11 cellular contexts compared by ENCODE assay signal in genomic region chr5:134079748-134080581, GRCh38. TPM values are rescaled to one million over a fixed set of nuclear protein-coding genes. Genes with fewer than 3 reads are reported as not detected.
DNase-seq lines count a peak whose midpoint lies in the region; ATAC-seq and TF ChIP-seq lines count a peak whose summit lies in the region.
"Had no signal": no experiment of that assay in that cellular context is flagged by ENCODE, and none has a peak within 500 bp of the region (broad histone marks: within the 10 kb centered on the region; RNA-seq: fewer than 3 reads in every experiment).

No MANE protein-coding gene starts in this region.

- ATAC-seq in foreskin keratinocyte = no peak
- ATAC-seq: WTC11 had no signal

- no peak for TF ChIP-seq CTCF in foreskin keratinocyte (conservative IDR thresholded peaks at IDR 0.05)

- H3K4me3 Mint-ChIP-seq in activated CD4-positive, alpha-beta T cell treated with anti-CD3 and anti-CD28 coated beads, Interleukin-2, amount 10 ng/mL, durations not matched to agents 7 days and 5 days = no peak overlapping the region
- H3K4me3 Mint-ChIP-seq in stimulated activated naive CD8-positive, alpha-beta T cell treated with anti-CD3 and anti-CD28 coated beads, Interleukin-15, Interleukin-2, amounts not matched to agents 100 ng/mL and 50 ng/mL, for 24 hours = peak overlapping the region; percentile 33
- H3K4me3 Mint-ChIP-seq: WTC11 had no signal

- no peaks in the 10 kb centered on the region for H3K27me3 ChIP-seq in foreskin keratinocyte

- H3K36me3 Mint-ChIP-seq in activated CD4-positive, alpha-beta T cell treated with anti-CD3 and anti-CD28 coated beads, Interleukin-2, amount 10 ng/mL, durations not matched to agents 7 days and 5 days (ENCODE audit: low read depth) = peaks cover 2% of the 10 kb centered on the region
- H3K36me3 Mint-ChIP-seq in stimulated activated naive CD8-positive, alpha-beta T cell treated with anti-CD3 and anti-CD28 coated beads, Interleukin-15, Interleukin-2, amounts not matched to agents 100 ng/mL and 50 ng/mL, for 24 hours (ENCODE audit: low read depth) = no peaks in the 10 kb centered on the region
- H3K36me3 Mint-ChIP-seq: WTC11 had no signal

- H3K27me3 Mint-ChIP-seq in activated CD4-positive, alpha-beta T cell treated with anti-CD3 and anti-CD28 coated beads, Interleukin-2, amount 10 ng/mL, durations not matched to agents 7 days and 5 days = no peaks in the 10 kb centered on the region
- H3K27me3 Mint-ChIP-seq in stimulated activated naive CD8-positive, alpha-beta T cell treated with anti-CD3 and anti-CD28 coated beads, Interleukin-15, Interleukin-2, amounts not matched to agents 100 ng/mL and 50 ng/mL, for 24 hours = no peaks in the 10 kb centered on the region

- DNase-seq in activated CD4-positive, alpha-beta T cell treated with anti-CD3 and anti-CD28 coated beads, Interleukin-2, amount 10 ng/mL, durations not matched to agents 7 days and 5 days = peak; percentile 66
- DNase-seq in activated effector memory CD4-positive, alpha-beta T cell treated with Interleukin-2 at 50 U/mL for 16 hours = peak; percentile 59
- peak; percentile 61 for DNase-seq in stimulated activated CD4-positive, alpha-beta T cell treated with anti-CD3 and anti-CD28 coated beads, Interleukin-12 subunit alpha, Interleukin-12 subunit beta, amount 100 ng/mL, for 4 hours
- DNase-seq in NCI-H2227 treated with DMSO at 0.1 percent for 48 hours (lab: John Stamatoyannopoulos, UW) (no peak), G401 (ENCODE audit: low spot score) (no peak), foreskin keratinocyte (no peak)
- DNase-seq: DMS79, glutamatergic neuron, mammary epithelial cell had no signal

- peaks cover 68% of the 10 kb centered on the region for H3K4me1 Mint-ChIP-seq in activated CD4-positive, alpha-beta T cell treated with anti-CD3 and anti-CD28 coated beads, Interleukin-2, amount 10 ng/mL, durations not matched to agents 7 days and 5 days
- H3K4me1 Mint-ChIP-seq in stimulated activated naive CD8-positive, alpha-beta T cell treated with anti-CD3 and anti-CD28 coated beads, Interleukin-15, Interleukin-2, amounts not matched to agents 100 ng/mL and 50 ng/mL, for 24 hours (ENCODE audit: low read depth) = peaks cover 73% of the 10 kb centered on the region
- H3K4me1 Mint-ChIP-seq: WTC11 had no signal

- CTCF ChIA-PET in activated CD4-positive, alpha-beta T cell treated with anti-CD3 and anti-CD28 coated beads, Interleukin-2, amount 10 ng/mL, durations not matched to agents 7 days and 5 days (lab: Charles Lee) = interaction anchor here (1.0 to 5.6 kb wide), 3 partner anchors 9 to 40 kb away, joined by 3 to 30 read pairs (median 4); no protein-coding TSS in a partner anchor

- H3K9me3 Mint-ChIP-seq in activated CD4-positive, alpha-beta T cell treated with anti-CD3 and anti-CD28 coated beads, Interleukin-2, amount 10 ng/mL, durations not matched to agents 7 days and 5 days = no peaks in the 10 kb centered on the region
- H3K9me3 Mint-ChIP-seq in stimulated activated naive CD8-positive, alpha-beta T cell treated with anti-CD3 and anti-CD28 coated beads, Interleukin-15, Interleukin-2, amounts not matched to agents 100 ng/mL and 50 ng/mL, for 24 hours = no peaks in the 10 kb centered on the region
- H3K9me3 Mint-ChIP-seq: WTC11 had no signal

- in situ Hi-C loops in G401 (cut with HindIII; ENCODE audit: low sequenced_read_pairs) = no loop called here

- H3K27ac Mint-ChIP-seq in activated CD4-positive, alpha-beta T cell treated with anti-CD3 and anti-CD28 coated beads, Interleukin-2, amount 10 ng/mL, durations not matched to agents 7 days and 5 days = peak overlapping the region; percentile 94
- H3K27ac Mint-ChIP-seq in stimulated activated naive CD8-positive, alpha-beta T cell treated with anti-CD3 and anti-CD28 coated beads, Interleukin-15, Interleukin-2, amounts not matched to agents 100 ng/mL and 50 ng/mL, for 24 hours = peak overlapping the region; percentile 95
- H3K27ac Mint-ChIP-seq: WTC11 had no signal

- no peak overlapping the region for H3K27ac ChIP-seq in foreskin keratinocyte

- H3K4me1 ChIP-seq in foreskin keratinocyte = no peaks in the 10 kb centered on the region

- POLR2A ChIA-PET in activated CD4-positive, alpha-beta T cell treated with anti-CD3 and anti-CD28 coated beads, Interleukin-2, amount 10 ng/mL, durations not matched to agents 7 days and 5 days (lab: Charles Lee) = no interaction called here

RNA-seq across cellular contexts. Expression of gene TCF7, which starts 34.5 kb away (rescaled TPM):
- 100 to 1,000 TPM; 271 to 283 TPM for total RNA-seq in activated CD4-positive, alpha-beta T cell treated with anti-CD3 and anti-CD28 coated beads, Interleukin-2, amount 10 ng/mL, durations not matched to agents 7 days and 5 days
- total RNA-seq in G401 (2014; rRNA removed; shearing (Covaris generic)) = 5.0 and 11.1 TPM in 2 replicates
- total RNA-seq in foreskin keratinocyte = 0.63 and 0.88 TPM in 2 replicates
- 0.41 and 0.55 TPM in 2 replicates for polyA plus RNA-seq in foreskin keratinocyte

Comparison
In these comparisons a context has a peak if more than half of its experiments do, and no peak if none do; other contexts are left out.
1. DNase-seq: peak in activated CD4-positive, alpha-beta T cell treated with anti-CD3 and anti-CD28 coated beads, Interleukin-2, amount 10 ng/mL, durations not matched to agents 7 days and 5 days (single experiment), activated effector memory CD4-positive, alpha-beta T cell treated with Interleukin-2 at 50 U/mL for 16 hours (single experiment) and stimulated activated CD4-positive, alpha-beta T cell treated with anti-CD3 and anti-CD28 coated beads, Interleukin-12 subunit alpha, Interleukin-12 subunit beta, amount 100 ng/mL, for 4 hours (single experiment); none in NCI-H2227 treated with DMSO at 0.1 percent for 48 hours (single experiment), G401 (single experiment) and foreskin keratinocyte (0 of 2).
2. RNA of gene TCF7, which starts 34.5 kb away (total RNA-seq): 271 to 283 TPM in activated CD4-positive, alpha-beta T cell treated with anti-CD3 and anti-CD28 coated beads, Interleukin-2, amount 10 ng/mL, durations not matched to agents 7 days and 5 days; 5.0 to 11.1 TPM in G401 and 0.63 to 0.88 TPM in foreskin keratinocyte; every median in the first group is over 10 times any median in the second.